14 cellular contexts compared by ENCODE assay signal in the genomic region with DNA sequence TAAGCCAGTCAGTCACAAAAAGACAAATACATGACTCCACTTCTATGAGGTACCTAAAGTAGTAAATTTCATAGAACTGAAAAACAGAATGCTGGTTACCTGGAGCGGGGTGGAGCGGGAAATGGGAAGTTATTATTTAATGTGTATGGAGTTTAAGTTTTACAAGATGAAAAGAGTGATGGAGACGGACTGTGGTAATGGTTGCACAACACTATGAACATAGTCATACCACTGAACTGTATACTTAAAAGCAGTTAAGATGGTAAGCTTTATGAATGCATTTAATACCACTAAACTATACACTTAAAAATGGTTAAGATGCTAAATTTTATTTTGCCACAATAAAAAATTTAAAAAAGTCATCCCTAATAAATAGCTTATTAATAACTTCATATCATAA. TPM values are rescaled to one million over a fixed set of nuclear protein-coding genes. Genes with fewer than 3 reads are reported as not detected.
DNase-seq lines count a peak whose midpoint lies in the region; ATAC-seq and TF ChIP-seq lines count a peak whose summit lies in the region.
"Had no signal": no experiment of that assay in that cellular context is flagged by ENCODE, and none has a peak within 500 bp of the region (broad histone marks: within the 10 kb centered on the region; RNA-seq: fewer than 3 reads in every experiment).

No MANE protein-coding gene starts in this region.

- H3K4me1 Mint-ChIP-seq in CD4-positive, CD25-positive, alpha-beta regulatory T cell = peaks cover 31 to 59% (median 36%) of the 10 kb centered on the region in 4 donors
- H3K4me1 Mint-ChIP-seq in T-cell (peaks cover 58 to 66% (median 63%) of the 10 kb centered on the region in 3 donors), glutamatergic neuron (ENCODE audit: low read depth, unreplicated experiment) (peaks cover 18% of the 10 kb centered on the region)
- H3K4me1 Mint-ChIP-seq in stimulated activated effector memory CD8-positive, alpha-beta T cell treated with anti-CD3 and anti-CD28 coated beads, Interleukin-12 subunit alpha, Interleukin-12 subunit beta, amount 100 ng/mL, for 72 hours = peaks cover 50% of the 10 kb centered on the region

- H3K27me3 ChIP-seq in CD4-positive, CD25-positive, alpha-beta regulatory T cell (ENCODE audit: control insufficient read depth, insufficient read depth, low read length) = no peaks in the 10 kb centered on the region
- H3K27me3 ChIP-seq: Peyer's patch had no signal

- H3K27ac ChIP-seq in CD4-positive, CD25-positive, alpha-beta regulatory T cell (ENCODE audit: insufficient read depth, low read length, poor library complexity, severe bottlenecking) = no peak overlapping the region
- H3K27ac ChIP-seq: Peyer's patch had no signal

- CTCF ChIA-PET in T-cell (lab: Charles Lee) = no interaction called here

- H3K9me3 ChIP-seq in CD4-positive, CD25-positive, alpha-beta regulatory T cell (ENCODE audit: control insufficient read depth in 2 of 2, low read length in 2 of 2) = no peaks in the 10 kb centered on the region
- H3K9me3 ChIP-seq: Peyer's patch, SK-N-SH had no signal

- H3K27me3 Mint-ChIP-seq in CD4-positive, CD25-positive, alpha-beta regulatory T cell = peaks cover 4% of the 10 kb centered on the region
- H3K27me3 Mint-ChIP-seq in T-cell (no peaks in the 10 kb centered on the region), glutamatergic neuron (ENCODE audit: unreplicated experiment) (no peaks in the 10 kb centered on the region)

- no peak for TF ChIP-seq CTCF in glutamatergic neuron (IDR thresholded peaks at IDR 0.05; ENCODE audit: partially characterized antibody, unreplicated experiment)

- H3K4me3 Mint-ChIP-seq in CD4-positive, CD25-positive, alpha-beta regulatory T cell = peak overlapping the region in 1 of 4 donors; percentile 59
- H3K4me3 Mint-ChIP-seq in T-cell (no peak overlapping the region), glutamatergic neuron (ENCODE audit: unreplicated experiment) (no peak overlapping the region)
- no peak overlapping the region for H3K4me3 Mint-ChIP-seq in stimulated activated effector memory CD8-positive, alpha-beta T cell treated with anti-CD3 and anti-CD28 coated beads, Interleukin-12 subunit alpha, Interleukin-12 subunit beta, amount 100 ng/mL, for 72 hours

- peak overlapping the region; percentile 0 to 21 (median 1) for H3K27ac Mint-ChIP-seq in CD4-positive, CD25-positive, alpha-beta regulatory T cell
- H3K27ac Mint-ChIP-seq in T-cell = peak overlapping the region; percentile 74 to 84
- H3K27ac Mint-ChIP-seq in glutamatergic neuron (ENCODE audit: unreplicated experiment) = peak overlapping the region; percentile 79
- H3K27ac Mint-ChIP-seq in stimulated activated effector memory CD8-positive, alpha-beta T cell treated with anti-CD3 and anti-CD28 coated beads, Interleukin-12 subunit alpha, Interleukin-12 subunit beta, amount 100 ng/mL, for 72 hours = no peak overlapping the region

- POLR2A ChIA-PET in T-cell (lab: Charles Lee) = interaction anchor here in 1 of 2 donors (0.6 kb wide), 2 partner anchors 9 to 10 kb away, joined by 3 read pairs; no protein-coding TSS in a partner anchor

- H3K4me3 ChIP-seq in CD4-positive, CD25-positive, alpha-beta regulatory T cell (ENCODE audit: low read depth, low read length) = no peak overlapping the region
- H3K4me3 ChIP-seq: Peyer's patch had no signal

- no peaks in the 10 kb centered on the region for H3K36me3 ChIP-seq in CD4-positive, CD25-positive, alpha-beta regulatory T cell (ENCODE audit: control insufficient read depth, insufficient read depth, low read length)
- H3K36me3 ChIP-seq: Peyer's patch had no signal

- peaks cover 12% of the 10 kb centered on the region for H3K36me3 Mint-ChIP-seq in CD4-positive, CD25-positive, alpha-beta regulatory T cell
- H3K36me3 Mint-ChIP-seq in T-cell (peaks cover 20% of the 10 kb centered on the region), glutamatergic neuron (ENCODE audit: unreplicated experiment) (no peaks in the 10 kb centered on the region)
- no peaks in the 10 kb centered on the region for H3K36me3 Mint-ChIP-seq in stimulated activated effector memory CD8-positive, alpha-beta T cell treated with anti-CD3 and anti-CD28 coated beads, Interleukin-12 subunit alpha, Interleukin-12 subunit beta, amount 100 ng/mL, for 72 hours

- no peak for ATAC-seq in CD4-positive, CD25-positive, alpha-beta regulatory T cell (ENCODE audit: low read depth in 2 of 2)
- ATAC-seq in T-cell (replicated peaks in 1 of 4) = no peak
- ATAC-seq in stimulated activated effector memory CD8-positive, alpha-beta T cell treated with anti-CD3 and anti-CD28 coated beads, Interleukin-12 subunit alpha, Interleukin-12 subunit beta, amount 100 ng/mL, for 72 hours = no peak
- ATAC-seq: Right ventricle myocardium inferior had no signal

- H3K4me1 ChIP-seq in CD4-positive, CD25-positive, alpha-beta regulatory T cell (ENCODE audit: control insufficient read depth, insufficient read depth, low read length, poor library complexity, severe bottlenecking) = peaks cover 10% of the 10 kb centered on the region
- H3K4me1 ChIP-seq: Peyer's patch had no signal

- peaks cover 0 to 1% (median 0%) of the 10 kb centered on the region in 7 donors for H3K9me3 Mint-ChIP-seq in CD4-positive, CD25-positive, alpha-beta regulatory T cell
- no peaks in the 10 kb centered on the region for H3K9me3 Mint-ChIP-seq in T-cell
- no peaks in the 10 kb centered on the region for H3K9me3 Mint-ChIP-seq in glutamatergic neuron (ENCODE audit: unreplicated experiment)
- H3K9me3 Mint-ChIP-seq in stimulated activated effector memory CD8-positive, alpha-beta T cell treated with anti-CD3 and anti-CD28 coated beads, Interleukin-12 subunit alpha, Interleukin-12 subunit beta, amount 100 ng/mL, for 72 hours = no peaks in the 10 kb centered on the region

- DNase-seq in CD4-positive, CD25-positive, alpha-beta regulatory T cell = no peak
- DNase-seq in ELR (ENCODE audit: low read depth) = peak; percentile 14
- no peak for DNase-seq in T-cell
- DNase-seq in glutamatergic neuron = no peak
- no peak for DNase-seq in SW480 (ENCODE audit: low spot score)
- no peak for DNase-seq in COLO829 (ENCODE audit: low spot score)
- no peak for DNase-seq in stimulated activated effector memory CD8-positive, alpha-beta T cell treated with anti-CD3 and anti-CD28 coated beads, Interleukin-12 subunit alpha, Interleukin-12 subunit beta, amount 100 ng/mL, for 72 hours (ENCODE audit: low spot score in 2 of 2)
- DNase-seq: GOT3, NCI-H1092, NCI-H2081 treated with DMSO at 0.1 percent for 48 hours, NCI-H510A treated with DMSO at 0.1 percent for 48 hours, Peyer's patch had no signal

RNA-seq across cellular contexts. Expression of gene SFMBT1, which starts 23.2 kb away (rescaled TPM):
- 31.4 TPM for total RNA-seq in CD4-positive, CD25-positive, alpha-beta regulatory T cell
- polyA plus RNA-seq in CD4-positive, CD25-positive, alpha-beta regulatory T cell = 10 to 100 TPM; 13.1 to 19.8 (median 15.6) TPM
- total RNA-seq in T-cell (10 to 100 TPM; 30.3 to 42.7 (median 37.7) TPM), glutamatergic neuron (ENCODE audit: unreplicated experiment) (6.5 TPM)
